ENCODE assay signal across 28 cellular contexts in the genomic region with DNA sequence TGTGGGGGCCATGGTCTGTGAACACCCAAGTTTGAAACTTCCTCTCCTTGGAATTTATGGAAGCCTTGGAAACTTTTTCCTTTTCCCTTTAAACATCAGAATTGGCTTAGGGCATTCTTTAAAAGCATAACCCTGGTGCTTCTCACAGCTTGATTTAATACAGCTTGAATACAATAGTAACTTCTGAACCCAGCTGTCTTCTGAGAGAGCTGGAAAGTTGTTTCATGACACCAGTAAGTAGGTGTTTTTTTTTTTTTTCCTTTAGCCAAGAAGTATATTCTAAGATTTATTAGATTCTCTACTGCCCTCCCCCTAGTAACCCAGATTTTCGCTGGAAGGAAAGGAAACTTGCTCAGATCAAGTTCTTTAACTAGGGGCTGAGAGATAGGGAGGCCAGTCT. TPM values are rescaled to one million over a fixed set of nuclear protein-coding genes. Genes with fewer than 3 reads are reported as not detected.
DNase-seq lines count a peak whose midpoint lies in the region; FAIRE-seq and TF ChIP-seq lines count a peak whose summit lies in the region.
"Had no signal": no experiment of that assay in that cellular context is flagged by ENCODE, and none has a peak within 500 bp of the region (broad histone marks: within the 10 kb centered on the region; RNA-seq: fewer than 3 reads in every experiment).

No MANE protein-coding gene starts in this region.

- DNase-seq in adipocyte (ENCODE audit: low read depth), result no peak
- peak; percentile 23 for DNase-seq in fibroblast of the aortic adventitia (ENCODE audit: low read depth)
- no peak for DNase-seq in nephron progenitor cell
- no peak for DNase-seq in activated CD4-positive, alpha-beta memory T cell treated with anti-CD3 and anti-CD28 coated beads for 36 hours
- no peak for DNase-seq in erythroblast (lab: John Stamatoyannopoulos, UW)
- DNase-seq in pons (ENCODE audit: low spot score), result no peak
- DNase-seq in GM12892 (ENCODE audit: insufficient read length), result no peak
- DNase-seq: activated CD4-positive, alpha-beta T cell treated with anti-CD3 and anti-CD28 coated beads for 36 hours; activated naive CD4-positive, alpha-beta T cell; activated T-cell treated with anti-CD3 and anti-CD28 coated beads, Interleukin-2, amount 50 U/mL, for 4 hours; amniotic stem cell; DMS53; GM23248; HFFc6; NCI-H1105 treated with DMSO at 0.1 percent for 48 hours; NCI-H2081; NCI-H226; NCI-H82; stimulated activated naive CD4-positive, alpha-beta T cell treated with Interleukin-2 at 50 U/mL for 16 hours; T-helper 17 cell had no signal

- TF ChIP-seq POLR2A in erythroblast (IDR thresholded peaks at IDR 0.05; ENCODE audit: low read length), result no peak
- no peak for TF ChIP-seq POLR2A in GM12892 (IDR thresholded peaks at IDR 0.05; ENCODE audit: low read depth, low read length)

- no peak overlapping the region for H3K4me3 ChIP-seq in adipocyte (ENCODE audit: low read length)
- no peak overlapping the region for H3K4me3 ChIP-seq in fibroblast of the aortic adventitia (ENCODE audit: low read depth, low read length)
- H3K4me3 ChIP-seq in stomach smooth muscle (ENCODE audit: low read length in 2 of 2), result peak overlapping the region in 1 of 2 donors; percentile 44
- H3K4me3 ChIP-seq: A549, GM23248, K562, right atrium auricular region, SK-N-MC had no signal

- H3K27ac Mint-ChIP-seq in nephron progenitor cell, result peak overlapping the region; percentile 95
- no peak overlapping the region for H3K27ac Mint-ChIP-seq in activated CD4-positive, alpha-beta memory T cell treated with anti-CD3 and anti-CD28 coated beads for 36 hours
- H3K27ac Mint-ChIP-seq: activated CD4-positive, alpha-beta T cell treated with anti-CD3 and anti-CD28 coated beads for 36 hours; dendritic cell treated with granulocyte-macrophage colony-stimulating factor and Interleukin-4, amounts not matched to agents 40 ng/mL and 50 ng/mL, for 4 days; HFFc6; T-helper 17 cell had no signal

- intact Hi-C loops in activated CD4-positive, alpha-beta memory T cell treated with anti-CD3 and anti-CD28 coated beads for 36 hours (cut with micrococcal nuclease), result no loop called here

- H3K27ac ChIP-seq in stomach smooth muscle (ENCODE audit: low read length), result peak overlapping the region; percentile 91
- H3K27ac ChIP-seq: A549, GM23248, RWPE1, SK-N-MC had no signal

- H3K36me3 Mint-ChIP-seq in nephron progenitor cell (ENCODE audit: low read depth), result peaks cover 40% of the 10 kb centered on the region
- H3K36me3 Mint-ChIP-seq in activated CD4-positive, alpha-beta memory T cell treated with anti-CD3 and anti-CD28 coated beads for 36 hours, result peaks cover 2% of the 10 kb centered on the region

- peak overlapping the region; percentile 28 for H3K9ac ChIP-seq in adipocyte (ENCODE audit: low read length)
- peak overlapping the region; percentile 47 to 53 for H3K9ac ChIP-seq in stomach smooth muscle (ENCODE audit: low read length in 2 of 2)
- H3K9ac ChIP-seq: GM23248 had no signal

- no peak for FAIRE-seq in GM12892 (lab: Jason Lieb, UNC)
- FAIRE-seq: A549, G401.6, K562 had no signal

- H3K36me3 ChIP-seq in adipocyte (ENCODE audit: control insufficient read depth, insufficient read depth, low read length, severe bottlenecking) (no peaks in the 10 kb centered on the region), stomach smooth muscle (ENCODE audit: control insufficient read depth in 2 of 2, insufficient read depth in 2 of 2, low read length in 2 of 2) (peaks cover 0 to 7% of the 10 kb centered on the region in 2 donors)
- H3K36me3 ChIP-seq: right atrium auricular region had no signal

- TF ChIP-seq CTCF in fibroblast of the aortic adventitia (IDR thresholded peaks at IDR 0.05; ENCODE audit: insufficient read depth, low read length) (no peak), nephron progenitor cell (IDR thresholded peaks at IDR 0.05) (no peak)

- no peaks in the 10 kb centered on the region for H3K9me3 ChIP-seq in adipocyte (ENCODE audit: control insufficient read depth, low read length)
- H3K9me3 ChIP-seq in stomach smooth muscle (ENCODE audit: control insufficient read depth in 2 of 2, low read length in 2 of 2), result no peaks in the 10 kb centered on the region
- H3K9me3 ChIP-seq: A549, right atrium auricular region had no signal

- H3K27me3 ChIP-seq in adipocyte (replicated peaks; ENCODE audit: control insufficient read depth, insufficient read depth, low read length) (peaks cover 16% of the 10 kb centered on the region), stomach smooth muscle (ENCODE audit: control insufficient read depth in 1 of 2, insufficient read depth in 2 of 2, low read length in 2 of 2) (no peaks in the 10 kb centered on the region)
- H3K27me3 ChIP-seq: right atrium auricular region had no signal

- H3K4me1 ChIP-seq in adipocyte (ENCODE audit: control insufficient read depth, insufficient read depth, low read length) (peaks cover 18% of the 10 kb centered on the region), stomach smooth muscle (ENCODE audit: control insufficient read depth, insufficient read depth, low read length) (peaks cover 34% of the 10 kb centered on the region)
- H3K4me1 ChIP-seq: A549, right atrium auricular region had no signal

- no peaks in the 10 kb centered on the region for H3K9me3 Mint-ChIP-seq in nephron progenitor cell
- H3K9me3 Mint-ChIP-seq in activated CD4-positive, alpha-beta memory T cell treated with anti-CD3 and anti-CD28 coated beads for 36 hours, result no peaks in the 10 kb centered on the region
- H3K9me3 Mint-ChIP-seq: activated T-cell treated with anti-CD3 and anti-CD28 coated beads, Interleukin-2, amount 50 U/mL, for 4 hours; HFFc6 had no signal

- CTCF ChIA-PET in activated CD4-positive, alpha-beta memory T cell treated with anti-CD3 and anti-CD28 coated beads for 36 hours (lab: Charles Lee), result interaction anchor here (1.0 kb wide), 1 partner anchor 231 kb away, joined by 3 read pairs; no protein-coding TSS in a partner anchor

- H3K4me3 Mint-ChIP-seq in nephron progenitor cell, result no peak overlapping the region
- H3K4me3 Mint-ChIP-seq in activated CD4-positive, alpha-beta memory T cell treated with anti-CD3 and anti-CD28 coated beads for 36 hours, result no peak overlapping the region
- H3K4me3 Mint-ChIP-seq: activated CD4-positive, alpha-beta T cell treated with anti-CD3 and anti-CD28 coated beads for 36 hours; activated T-cell treated with anti-CD3 and anti-CD28 coated beads, Interleukin-2, amount 50 U/mL, for 4 hours; dendritic cell treated with granulocyte-macrophage colony-stimulating factor and Interleukin-4, amounts not matched to agents 40 ng/mL and 50 ng/mL, for 4 days; HFFc6; T-helper 17 cell had no signal

- H3K27me3 Mint-ChIP-seq in nephron progenitor cell (ENCODE audit: low read depth, poor library complexity), result no peaks in the 10 kb centered on the region
- no peaks in the 10 kb centered on the region for H3K27me3 Mint-ChIP-seq in activated CD4-positive, alpha-beta memory T cell treated with anti-CD3 and anti-CD28 coated beads for 36 hours
- H3K27me3 Mint-ChIP-seq: activated CD4-positive, alpha-beta T cell treated with anti-CD3 and anti-CD28 coated beads for 36 hours; T-helper 17 cell had no signal

- POLR2A ChIA-PET in activated CD4-positive, alpha-beta memory T cell treated with anti-CD3 and anti-CD28 coated beads for 36 hours (lab: Charles Lee), result no interaction called here

- peaks cover 54% of the 10 kb centered on the region for H3K4me1 Mint-ChIP-seq in nephron progenitor cell
- H3K4me1 Mint-ChIP-seq in activated CD4-positive, alpha-beta memory T cell treated with anti-CD3 and anti-CD28 coated beads for 36 hours (ENCODE audit: low read depth), result no peaks in the 10 kb centered on the region

RNA-seq across cellular contexts. Expression of a gene that starts 26.7 kb away (rescaled TPM):
- total RNA-seq in fibroblast of the aortic adventitia (ENCODE audit: low replicate concordance), result 0.09 TPM in 1 of 2 replicates, not detected in the other
- total RNA-seq in activated CD4-positive, alpha-beta memory T cell treated with anti-CD3 and anti-CD28 coated beads for 36 hours, result 1 to 10 TPM in 1 of 2 experiments, under 1 TPM in 1; 0.67 to 1.6 TPM
- 0.13 TPM for polyA plus RNA-seq in GM12892 (2012; ENCODE audit: missing spikeins)
- total RNA-seq: GM23248, HFFc6 had no signal
- polyA plus RNA-seq: GM23248 had no signal
